ENCODE assay signal across 29 cellular contexts in genomic region chr10:34762156-34762555, GRCh38.
"Had no signal": no experiment of that assay in that cellular context is flagged by ENCODE, and none has a peak within 500 bp of the region (broad histone marks: within the 10 kb centered on the region; RNA-seq: fewer than 3 reads in every experiment).

No MANE protein-coding gene starts in this region.

- FAIRE-seq: bronchial epithelial cell had no signal

- H3K36me3 ChIP-seq: ascending aorta, esophagus muscularis mucosa, gastroesophageal sphincter, heart right ventricle, WERI-Rb-1 had no signal

- ATAC-seq: activated CD4-positive, alpha-beta T cell treated with anti-CD3 and anti-CD28 coated beads for 36 hours; activated CD8-positive, alpha-beta T cell treated with anti-CD3 and anti-CD28 coated beads, Interleukin-2, amount 10 ng/mL, durations not matched to agents 7 days and 5 days; activated naive CD4-positive, alpha-beta T cell treated with anti-CD3 and anti-CD28 coated beads, Interleukin-2, amount 50 U/mL, for 72 hours; activated T-cell treated with anti-CD3 and anti-CD28 coated beads, Interleukin-2, amount 50 U/mL, for 72 hours; gastroesophageal sphincter; heart right ventricle had no signal

- H2AFZ ChIP-seq: hepatocyte had no signal

- H3K4me3 ChIP-seq: ascending aorta, coronary artery, dorsolateral prefrontal cortex, esophagus muscularis mucosa, gastroesophageal sphincter, heart right ventricle, hepatocyte had no signal

- H3K4me2 ChIP-seq: hepatocyte had no signal

- DNase-seq: activated CD4-positive, alpha-beta memory T cell treated with anti-CD3 and anti-CD28 coated beads for 36 hours; activated CD4-positive, alpha-beta T cell treated with anti-CD3 and anti-CD28 coated beads for 36 hours; activated CD4-positive, alpha-beta T cell treated with anti-CD3 and anti-CD28 coated beads, Interleukin-2, amount 10 ng/mL, durations not matched to agents 24 days and 14 days; activated CD4-positive, CD25-positive, alpha-beta regulatory T cell; activated CD4-positive, CD25-positive, alpha-beta regulatory T cell treated with anti-CD3 and anti-CD28 coated beads, Interleukin-2, amount 50 U/mL, for 72 hours; activated CD8-positive, alpha-beta memory T cell treated with anti-CD3 and anti-CD28 coated beads, Interleukin-2, amount 50 U/mL, for 48 hours; activated CD8-positive, alpha-beta T cell treated with anti-CD3 and anti-CD28 coated beads, Interleukin-2, amount 10 ng/mL, durations not matched to agents 7 days and 5 days; activated gamma-delta T cell; activated naive CD4-positive, alpha-beta T cell; activated naive CD4-positive, alpha-beta T cell treated with anti-CD3 and anti-CD28 coated beads, Interleukin-2, amount 10 ng/mL, durations not matched to agents 7 days and 5 days; activated naive CD8-positive, alpha-beta T cell treated with anti-CD3 and anti-CD28 coated beads, Interleukin-2, amount 10 ng/mL, durations not matched to agents 7 days and 5 days; activated T-cell treated with anti-CD3 and anti-CD28 coated beads for 4 hours; activated T-cell treated with anti-CD3 and anti-CD28 coated beads, Interleukin-2, amount 50 U/mL, for 24 hours; activated T-cell treated with anti-CD3 and anti-CD28 coated beads, Interleukin-2, amount 50 U/mL, for 72 hours; dorsolateral prefrontal cortex; effector memory CD4-positive, alpha-beta T cell; endodermal cell; erythroblast; foreskin melanocyte; heart right ventricle; T1000; WERI-Rb-1 had no signal

- H3K27me3 ChIP-seq: ascending aorta, esophagus muscularis mucosa, gastroesophageal sphincter, heart right ventricle, hepatocyte had no signal

- H3K27ac ChIP-seq: ascending aorta, coronary artery, dorsolateral prefrontal cortex, esophagus muscularis mucosa, gastroesophageal sphincter, heart right ventricle, hepatocyte, WERI-Rb-1 had no signal

- H3K9me3 ChIP-seq: ascending aorta, esophagus muscularis mucosa, gastroesophageal sphincter, heart right ventricle had no signal
